1 cellular context compared by ENCODE assay signal in the genomic region with DNA sequence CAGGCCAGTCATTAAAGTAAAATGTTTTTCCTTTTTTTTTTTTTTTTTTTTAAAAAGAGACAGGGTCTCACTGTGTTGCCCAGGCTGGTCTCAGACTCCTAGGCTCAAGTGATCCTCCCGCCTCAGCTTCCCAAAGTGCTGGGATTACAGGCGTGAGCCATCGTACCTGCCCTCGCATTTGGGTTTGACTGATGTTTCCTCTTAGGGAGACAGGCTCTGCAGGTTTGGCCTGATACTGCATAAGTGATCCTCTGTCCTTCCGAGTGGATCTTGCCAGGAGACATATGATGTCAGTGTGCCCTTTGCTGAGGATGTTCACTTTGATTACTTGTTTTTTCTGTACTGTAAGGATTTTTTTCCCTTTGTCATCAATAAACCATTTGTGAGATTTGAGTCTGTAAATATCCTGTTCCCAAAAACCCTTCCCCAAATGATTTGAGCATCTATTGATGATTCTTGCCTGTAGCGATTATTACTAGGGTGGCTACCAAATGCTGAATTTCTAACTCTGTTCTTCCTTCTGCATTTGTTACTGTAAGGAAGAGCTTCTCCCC.
TF ChIP-seq lines count a peak whose summit lies in the region.

No MANE protein-coding gene starts in this region.

TF ChIP-seq in K562, 482 proteins besides CTCF, POLR2A, EP300 and RAD21:
- TF ChIP-seq, protein P1, sequence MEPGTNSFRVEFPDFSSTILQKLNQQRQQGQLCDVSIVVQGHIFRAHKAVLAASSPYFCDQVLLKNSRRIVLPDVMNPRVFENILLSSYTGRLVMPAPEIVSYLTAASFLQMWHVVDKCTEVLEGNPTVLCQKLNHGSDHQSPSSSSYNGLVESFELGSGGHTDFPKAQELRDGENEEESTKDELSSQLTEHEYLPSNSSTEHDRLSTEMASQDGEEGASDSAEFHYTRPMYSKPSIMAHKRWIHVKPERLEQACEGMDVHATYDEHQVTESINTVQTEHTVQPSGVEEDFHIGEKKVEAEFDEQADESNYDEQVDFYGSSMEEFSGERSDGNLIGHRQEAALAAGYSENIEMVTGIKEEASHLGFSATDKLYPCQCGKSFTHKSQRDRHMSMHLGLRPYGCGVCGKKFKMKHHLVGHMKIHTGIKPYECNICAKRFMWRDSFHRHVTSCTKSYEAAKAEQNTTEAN (CRISPR knock-in tag; IDR thresholded peaks at IDR 0.05) = no peak
- TF ChIP-seq ZNF121 (CRISPR knock-in tag; conservative IDR thresholded peaks at IDR 0.05) (0 out of 2 replicates have a peak, but pooled peaks have one; percentile 3), RBFOX2 (IDR thresholded peaks at IDR 0.05; ENCODE audit: low read depth, low read length) (no peak), ZBTB7A (IDR thresholded peaks at IDR 0.05; ENCODE audit: borderline replicate concordance, control insufficient read depth, low read depth, low read length) (no peak), RAD51 (IDR thresholded peaks at IDR 0.05; ENCODE audit: borderline replicate concordance, low read depth) (no peak), ZNF316 (IDR thresholded peaks at IDR 0.05) (peak; percentile 40; the same call in 1 of the 2 replicates), MAFG (tag; conservative IDR thresholded peaks at IDR 0.05) (peak; percentile 39; the same call in 1 of the 2 replicates), SAFB (IDR thresholded peaks at IDR 0.05; ENCODE audit: borderline replicate concordance, low read depth, low read length) (no peak), KAT8 (IDR thresholded peaks at IDR 0.05; ENCODE audit: low read depth) (no peak), HDAC1 (IDR thresholded peaks at IDR 0.05) (no peak), LCOR (CRISPR knock-in tag; IDR thresholded peaks at IDR 0.05) (no peak), PHF20 (IDR thresholded peaks at IDR 0.05; ENCODE audit: partially characterized antibody) (no peak)
